In genomic region chr18:13175266-13175665, GRCh38 we compare ENCODE assay signal across 1 cellular context.
TF ChIP-seq lines count a peak whose summit lies in the region.

No MANE protein-coding gene starts in this region.

TF ChIP-seq in HepG2, 621 proteins besides CTCF, POLR2A, EP300 and RAD21 (continued from another document):
- 0 out of 2 replicates have a peak, but pooled peaks have one; percentile 41 for TF ChIP-seq ZNF292 (CRISPR knock-in tag; IDR thresholded peaks at IDR 0.05; ENCODE audit: borderline replicate concordance, low read depth)
- TF ChIP-seq ZNF546 (CRISPR knock-in tag; conservative IDR thresholded peaks at IDR 0.05), result no peak
- no peak for TF ChIP-seq SMAD3 (CRISPR knock-in tag; IDR thresholded peaks at IDR 0.05)
- no peak for TF ChIP-seq ZFYVE20 (CRISPR knock-in tag; IDR thresholded peaks at IDR 0.05; ENCODE audit: borderline replicate concordance, low read depth)
- TF ChIP-seq ATF6 (CRISPR knock-in tag; conservative IDR thresholded peaks at IDR 0.05), result no peak
- no peak for TF ChIP-seq TEAD2 (CRISPR knock-in tag; IDR thresholded peaks at IDR 0.05)
- TF ChIP-seq ZNF275 (CRISPR knock-in tag; IDR thresholded peaks at IDR 0.05; ENCODE audit: borderline replicate concordance), result no peak
- TF ChIP-seq TARDBP (CRISPR knock-in tag; IDR thresholded peaks at IDR 0.05), result no peak
- TF ChIP-seq HIVEP1 (CRISPR knock-in tag; IDR thresholded peaks at IDR 0.05), result no peak
- TF ChIP-seq ONECUT2 (CRISPR knock-in tag; IDR thresholded peaks at IDR 0.05), result no peak
- TF ChIP-seq ZBTB7A (CRISPR knock-in tag; IDR thresholded peaks at IDR 0.05), result no peak
- no peak for TF ChIP-seq CREM (IDR thresholded peaks at IDR 0.05)
- TF ChIP-seq CREM (CRISPR knock-in tag; IDR thresholded peaks at IDR 0.05), result no peak
- TF ChIP-seq ZNF800 (CRISPR knock-in tag; IDR thresholded peaks at IDR 0.05), result no peak
- TF ChIP-seq NONO (IDR thresholded peaks at IDR 0.05), result no peak
- TF ChIP-seq NONO (CRISPR knock-in tag; conservative IDR thresholded peaks at IDR 0.05), result no peak
- no peak for TF ChIP-seq ETV5 (CRISPR knock-in tag; IDR thresholded peaks at IDR 0.05; ENCODE audit: borderline replicate concordance)
- no peak for TF ChIP-seq ZNF550 (CRISPR knock-in tag; IDR thresholded peaks at IDR 0.05; ENCODE audit: borderline replicate concordance)
- no peak for TF ChIP-seq CAMTA2 (CRISPR knock-in tag; IDR thresholded peaks at IDR 0.05; ENCODE audit: borderline replicate concordance)
- no peak for TF ChIP-seq TRAFD1 (CRISPR knock-in tag; IDR thresholded peaks at IDR 0.05; ENCODE audit: borderline replicate concordance)
- TF ChIP-seq ESRRA (CRISPR knock-in tag; IDR thresholded peaks at IDR 0.05; ENCODE audit: low read depth), result 0 out of 2 replicates have a peak, but pooled peaks have one; percentile 8
- no peak for TF ChIP-seq SCMH1 (CRISPR knock-in tag; IDR thresholded peaks at IDR 0.05; ENCODE audit: borderline replicate concordance)
- TF ChIP-seq CBX2 (IDR thresholded peaks at IDR 0.05; ENCODE audit: low read depth, low read length), result no peak
- TF ChIP-seq CBX2 (CRISPR knock-in tag; IDR thresholded peaks at IDR 0.05; ENCODE audit: low read depth), result no peak
- no peak for TF ChIP-seq HOXA7 (CRISPR knock-in tag; IDR thresholded peaks at IDR 0.05)
- no peak for TF ChIP-seq GMEB1 (CRISPR knock-in tag; IDR thresholded peaks at IDR 0.05; ENCODE audit: borderline replicate concordance)
- TF ChIP-seq TCF12 (IDR thresholded peaks at IDR 0.05), result no peak
- no peak for TF ChIP-seq TCF12 (CRISPR knock-in tag; IDR thresholded peaks at IDR 0.05)
- no peak for TF ChIP-seq KDM6A (CRISPR knock-in tag; IDR thresholded peaks at IDR 0.05; ENCODE audit: low read depth)
- no peak for TF ChIP-seq MLXIP (CRISPR knock-in tag; IDR thresholded peaks at IDR 0.05; ENCODE audit: borderline replicate concordance)
- TF ChIP-seq GABPB1 (CRISPR knock-in tag; IDR thresholded peaks at IDR 0.05), result peak; percentile 13; the same call in 1 of the 2 replicates
- TF ChIP-seq ZNF670 (CRISPR knock-in tag; IDR thresholded peaks at IDR 0.05; ENCODE audit: borderline replicate concordance), result peak; percentile 21; the same call in 1 of the 2 replicates
- TF ChIP-seq NRL (CRISPR knock-in tag; IDR thresholded peaks at IDR 0.05; ENCODE audit: borderline replicate concordance), result no peak
- TF ChIP-seq FOXP1 (IDR thresholded peaks at IDR 0.05), result no peak
- no peak for TF ChIP-seq FOXP1 (CRISPR knock-in tag; IDR thresholded peaks at IDR 0.05)
- no peak for TF ChIP-seq FIP1L1 (IDR thresholded peaks at IDR 0.05; ENCODE audit: borderline replicate concordance, insufficient read depth, low read depth, low read length)
- TF ChIP-seq GMEB2 (CRISPR knock-in tag; IDR thresholded peaks at IDR 0.05; ENCODE audit: low read depth), result no peak
- no peak for TF ChIP-seq MYC (CRISPR knock-in tag; IDR thresholded peaks at IDR 0.05; ENCODE audit: borderline replicate concordance)
- TF ChIP-seq ZHX1 (CRISPR knock-in tag; IDR thresholded peaks at IDR 0.05; ENCODE audit: low read depth), result no peak
- TF ChIP-seq GPBP1L1 (CRISPR knock-in tag; IDR thresholded peaks at IDR 0.05), result no peak
- TF ChIP-seq HMG20B (CRISPR knock-in tag; conservative IDR thresholded peaks at IDR 0.05), result no peak
- no peak for TF ChIP-seq SALL1 (CRISPR knock-in tag; IDR thresholded peaks at IDR 0.05)
- TF ChIP-seq CREB3 (CRISPR knock-in tag; IDR thresholded peaks at IDR 0.05), result no peak
- TF ChIP-seq ZNF547 (CRISPR knock-in tag; IDR thresholded peaks at IDR 0.05), result no peak
- no peak for TF ChIP-seq MTF2 (CRISPR knock-in tag; IDR thresholded peaks at IDR 0.05; ENCODE audit: borderline replicate concordance)
